Comparison of ENCODE assay signal across 2 cellular contexts in genomic region chr6:139920027-139920851, GRCh38.
A peak's percentile ranks its signal among the peaks of the same experiment; 100 is the strongest.
TF ChIP-seq lines count a peak whose summit lies in the region.

No MANE protein-coding gene starts in this region.

TF ChIP-seq in HEK293, 187 proteins besides CTCF, POLR2A, EP300 and RAD21:
- TF ChIP-seq ZNF704 (tag by site-specific recombination; IDR thresholded peaks at IDR 0.05): no peak
- no peak for TF ChIP-seq YY2 (tag by site-specific recombination; IDR thresholded peaks at IDR 0.05)
- TF ChIP-seq GFI1B (tag by site-specific recombination; IDR thresholded peaks at IDR 0.05): no peak
- TF ChIP-seq, protein P1, sequence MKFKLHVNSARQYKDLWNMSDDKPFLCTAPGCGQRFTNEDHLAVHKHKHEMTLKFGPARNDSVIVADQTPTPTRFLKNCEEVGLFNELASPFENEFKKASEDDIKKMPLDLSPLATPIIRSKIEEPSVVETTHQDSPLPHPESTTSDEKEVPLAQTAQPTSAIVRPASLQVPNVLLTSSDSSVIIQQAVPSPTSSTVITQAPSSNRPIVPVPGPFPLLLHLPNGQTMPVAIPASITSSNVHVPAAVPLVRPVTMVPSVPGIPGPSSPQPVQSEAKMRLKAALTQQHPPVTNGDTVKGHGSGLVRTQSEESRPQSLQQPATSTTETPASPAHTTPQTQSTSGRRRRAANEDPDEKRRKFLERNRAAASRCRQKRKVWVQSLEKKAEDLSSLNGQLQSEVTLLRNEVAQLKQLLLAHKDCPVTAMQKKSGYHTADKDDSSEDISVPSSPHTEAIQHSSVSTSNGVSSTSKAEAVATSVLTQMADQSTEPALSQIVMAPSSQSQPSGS (tag by site-specific recombination; IDR thresholded peaks at IDR 0.05; ENCODE audit: low read depth): no peak
- TF ChIP-seq SCRT2 (tag by site-specific recombination; IDR thresholded peaks at IDR 0.05): 0 out of 2 replicates have a peak, but pooled peaks have one; percentile 31
- TF ChIP-seq, protein P2, sequence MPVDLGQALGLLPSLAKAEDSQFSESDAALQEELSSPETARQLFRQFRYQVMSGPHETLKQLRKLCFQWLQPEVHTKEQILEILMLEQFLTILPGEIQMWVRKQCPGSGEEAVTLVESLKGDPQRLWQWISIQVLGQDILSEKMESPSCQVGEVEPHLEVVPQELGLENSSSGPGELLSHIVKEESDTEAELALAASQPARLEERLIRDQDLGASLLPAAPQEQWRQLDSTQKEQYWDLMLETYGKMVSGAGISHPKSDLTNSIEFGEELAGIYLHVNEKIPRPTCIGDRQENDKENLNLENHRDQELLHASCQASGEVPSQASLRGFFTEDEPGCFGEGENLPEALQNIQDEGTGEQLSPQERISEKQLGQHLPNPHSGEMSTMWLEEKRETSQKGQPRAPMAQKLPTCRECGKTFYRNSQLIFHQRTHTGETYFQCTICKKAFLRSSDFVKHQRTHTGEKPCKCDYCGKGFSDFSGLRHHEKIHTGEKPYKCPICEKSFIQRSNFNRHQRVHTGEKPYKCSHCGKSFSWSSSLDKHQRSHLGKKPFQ (tag by site-specific recombination; IDR thresholded peaks at IDR 0.05): no peak
- no peak for TF ChIP-seq YY1 (tag by site-specific recombination; IDR thresholded peaks at IDR 0.05)

TF ChIP-seq in K562, 482 proteins besides CTCF, POLR2A, EP300 and RAD21 (continued from another document):
- TF ChIP-seq MNT (conservative IDR thresholded peaks at IDR 0.05): no peak
- TF ChIP-seq NCOA1 (IDR thresholded peaks at IDR 0.05; ENCODE audit: low read depth): no peak
- 0 out of 4 replicates have a peak, but pooled peaks of 1 of the 2 experiments have one; percentile 17 for TF ChIP-seq FOXA3 (CRISPR knock-in tag; conservative IDR thresholded peaks at IDR 0.05 in 1 of 2, IDR thresholded peaks at IDR 0.05 in 1 of 2)
- TF ChIP-seq, protein P3, sequence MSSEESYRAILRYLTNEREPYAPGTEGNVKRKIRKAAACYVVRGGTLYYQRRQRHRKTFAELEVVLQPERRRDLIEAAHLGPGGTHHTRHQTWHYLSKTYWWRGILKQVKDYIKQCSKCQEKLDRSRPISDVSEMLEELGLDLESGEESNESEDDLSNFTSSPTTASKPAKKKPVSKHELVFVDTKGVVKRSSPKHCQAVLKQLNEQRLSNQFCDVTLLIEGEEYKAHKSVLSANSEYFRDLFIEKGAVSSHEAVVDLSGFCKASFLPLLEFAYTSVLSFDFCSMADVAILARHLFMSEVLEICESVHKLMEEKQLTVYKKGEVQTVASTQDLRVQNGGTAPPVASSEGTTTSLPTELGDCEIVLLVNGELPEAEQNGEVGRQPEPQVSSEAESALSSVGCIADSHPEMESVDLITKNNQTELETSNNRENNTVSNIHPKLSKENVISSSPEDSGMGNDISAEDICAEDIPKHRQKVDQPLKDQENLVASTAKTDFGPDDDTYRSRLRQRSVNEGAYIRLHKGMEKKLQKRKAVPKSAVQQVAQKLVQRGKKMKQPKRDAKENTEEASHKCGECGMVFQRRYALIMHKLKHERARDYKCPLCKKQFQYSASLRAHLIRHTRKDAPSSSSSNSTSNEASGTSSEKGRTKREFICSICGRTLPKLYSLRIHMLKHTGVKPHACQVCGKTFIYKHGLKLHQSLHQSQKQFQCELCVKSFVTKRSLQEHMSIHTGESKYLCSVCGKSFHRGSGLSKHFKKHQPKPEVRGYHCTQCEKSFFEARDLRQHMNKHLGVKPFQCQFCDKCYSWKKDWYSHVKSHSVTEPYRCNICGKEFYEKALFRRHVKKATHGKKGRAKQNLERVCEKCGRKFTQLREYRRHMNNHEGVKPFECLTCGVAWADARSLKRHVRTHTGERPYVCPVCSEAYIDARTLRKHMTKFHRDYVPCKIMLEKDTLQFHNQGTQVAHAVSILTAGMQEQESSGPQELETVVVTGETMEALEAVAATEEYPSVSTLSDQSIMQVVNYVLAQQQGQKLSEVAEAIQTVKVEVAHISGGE (CRISPR knock-in tag; IDR thresholded peaks at IDR 0.05): no peak
- no peak for TF ChIP-seq ZNF780A (CRISPR knock-in tag; IDR thresholded peaks at IDR 0.05)
- TF ChIP-seq, protein P4, sequence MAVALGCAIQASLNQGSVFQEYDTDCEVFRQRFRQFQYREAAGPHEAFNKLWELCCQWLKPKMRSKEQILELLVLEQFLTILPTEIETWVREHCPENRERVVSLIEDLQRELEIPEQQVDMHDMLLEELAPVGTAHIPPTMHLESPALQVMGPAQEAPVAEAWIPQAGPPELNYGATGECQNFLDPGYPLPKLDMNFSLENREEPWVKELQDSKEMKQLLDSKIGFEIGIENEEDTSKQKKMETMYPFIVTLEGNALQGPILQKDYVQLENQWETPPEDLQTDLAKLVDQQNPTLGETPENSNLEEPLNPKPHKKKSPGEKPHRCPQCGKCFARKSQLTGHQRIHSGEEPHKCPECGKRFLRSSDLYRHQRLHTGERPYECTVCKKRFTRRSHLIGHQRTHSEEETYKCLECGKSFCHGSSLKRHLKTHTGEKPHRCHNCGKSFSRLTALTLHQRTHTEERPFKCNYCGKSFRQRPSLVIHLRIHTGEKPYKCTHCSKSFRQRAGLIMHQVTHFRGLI (CRISPR knock-in tag; IDR thresholded peaks at IDR 0.05): no peak
- no peak for TF ChIP-seq DEAF1 (CRISPR knock-in tag; IDR thresholded peaks at IDR 0.05)
- TF ChIP-seq FOSL1 (tag; conservative IDR thresholded peaks at IDR 0.05): no peak
- no peak for TF ChIP-seq ZNF3 (CRISPR knock-in tag; IDR thresholded peaks at IDR 0.05)
- TF ChIP-seq NELFE (IDR thresholded peaks at IDR 0.05; ENCODE audit: insufficient read depth, insufficient read length): no peak
- TF ChIP-seq KLF13 (tag; IDR thresholded peaks at IDR 0.05; ENCODE audit: borderline replicate concordance, low read depth): no peak
- TF ChIP-seq ZNF696 (CRISPR knock-in tag; conservative IDR thresholded peaks at IDR 0.05): no peak
- TF ChIP-seq EGR1 (conservative IDR thresholded peaks at IDR 0.05): peak; percentile 58
- TF ChIP-seq, protein P5, sequence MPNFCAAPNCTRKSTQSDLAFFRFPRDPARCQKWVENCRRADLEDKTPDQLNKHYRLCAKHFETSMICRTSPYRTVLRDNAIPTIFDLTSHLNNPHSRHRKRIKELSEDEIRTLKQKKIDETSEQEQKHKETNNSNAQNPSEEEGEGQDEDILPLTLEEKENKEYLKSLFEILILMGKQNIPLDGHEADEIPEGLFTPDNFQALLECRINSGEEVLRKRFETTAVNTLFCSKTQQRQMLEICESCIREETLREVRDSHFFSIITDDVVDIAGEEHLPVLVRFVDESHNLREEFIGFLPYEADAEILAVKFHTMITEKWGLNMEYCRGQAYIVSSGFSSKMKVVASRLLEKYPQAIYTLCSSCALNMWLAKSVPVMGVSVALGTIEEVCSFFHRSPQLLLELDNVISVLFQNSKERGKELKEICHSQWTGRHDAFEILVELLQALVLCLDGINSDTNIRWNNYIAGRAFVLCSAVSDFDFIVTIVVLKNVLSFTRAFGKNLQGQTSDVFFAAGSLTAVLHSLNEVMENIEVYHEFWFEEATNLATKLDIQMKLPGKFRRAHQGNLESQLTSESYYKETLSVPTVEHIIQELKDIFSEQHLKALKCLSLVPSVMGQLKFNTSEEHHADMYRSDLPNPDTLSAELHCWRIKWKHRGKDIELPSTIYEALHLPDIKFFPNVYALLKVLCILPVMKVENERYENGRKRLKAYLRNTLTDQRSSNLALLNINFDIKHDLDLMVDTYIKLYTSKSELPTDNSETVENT (CRISPR knock-in tag; IDR thresholded peaks at IDR 0.05): no peak
- no peak for TF ChIP-seq RBM15 (IDR thresholded peaks at IDR 0.05; ENCODE audit: insufficient read depth, low read length)
- no peak for TF ChIP-seq SRF (CRISPR knock-in tag; IDR thresholded peaks at IDR 0.05)
- TF ChIP-seq MXI1 (IDR thresholded peaks at IDR 0.05; ENCODE audit: low read depth, low read length): no peak
- TF ChIP-seq PKNOX1 (IDR thresholded peaks at IDR 0.05): peak; percentile 73
- TF ChIP-seq, protein P6, sequence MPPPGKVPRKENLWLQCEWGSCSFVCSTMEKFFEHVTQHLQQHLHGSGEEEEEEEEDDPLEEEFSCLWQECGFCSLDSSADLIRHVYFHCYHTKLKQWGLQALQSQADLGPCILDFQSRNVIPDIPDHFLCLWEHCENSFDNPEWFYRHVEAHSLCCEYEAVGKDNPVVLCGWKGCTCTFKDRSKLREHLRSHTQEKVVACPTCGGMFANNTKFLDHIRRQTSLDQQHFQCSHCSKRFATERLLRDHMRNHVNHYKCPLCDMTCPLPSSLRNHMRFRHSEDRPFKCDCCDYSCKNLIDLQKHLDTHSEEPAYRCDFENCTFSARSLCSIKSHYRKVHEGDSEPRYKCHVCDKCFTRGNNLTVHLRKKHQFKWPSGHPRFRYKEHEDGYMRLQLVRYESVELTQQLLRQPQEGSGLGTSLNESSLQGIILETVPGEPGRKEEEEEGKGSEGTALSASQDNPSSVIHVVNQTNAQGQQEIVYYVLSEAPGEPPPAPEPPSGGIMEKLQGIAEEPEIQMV (tag; conservative IDR thresholded peaks at IDR 0.05; ENCODE audit: low read depth): no peak
- TF ChIP-seq ZFX (CRISPR knock-in tag; IDR thresholded peaks at IDR 0.05): no peak
- TF ChIP-seq ZNF175 (CRISPR knock-in tag; IDR thresholded peaks at IDR 0.05; ENCODE audit: low read depth): no peak
